In the genomic region with DNA sequence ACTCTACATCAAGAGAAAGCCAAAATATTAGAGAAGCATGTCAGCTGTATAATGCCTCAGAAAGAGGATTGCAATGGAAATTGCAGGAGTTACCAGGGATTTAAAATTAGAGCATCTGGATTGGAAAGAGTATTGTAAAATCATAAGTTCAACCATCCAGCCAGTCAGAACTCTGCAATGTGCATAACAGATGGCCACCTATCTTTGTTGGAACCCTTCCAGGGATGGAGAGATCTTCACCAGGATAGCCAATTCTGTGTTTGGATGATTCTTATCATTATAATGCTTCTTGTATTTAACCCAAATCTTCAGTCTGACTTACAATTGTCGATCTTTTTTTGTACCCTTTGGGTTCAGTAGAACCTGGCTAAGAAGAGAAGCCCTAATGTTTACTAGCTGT, we compare ENCODE assay signal across 13 cellular contexts.
DNase-seq lines count a peak whose midpoint lies in the region; ATAC-seq and TF ChIP-seq lines count a peak whose summit lies in the region.
"Had no signal": no experiment of that assay in that cellular context is flagged by ENCODE, and none has a peak within 500 bp of the region (broad histone marks: within the 10 kb centered on the region; RNA-seq: fewer than 3 reads in every experiment).

No MANE protein-coding gene starts in this region.

- DNase-seq in D341Med (ENCODE audit: low spot score) (peak; percentile 12), NCI-H2171 (lab: John Stamatoyannopoulos, UW) (peak; percentile 67), NCI-H69 (lab: John Stamatoyannopoulos, UW) (peak; percentile 69), cerebellar cortex (ENCODE audit: low spot score) (peak; percentile 75), SHP77 treated with DMSO at 0.1 percent for 48 hours (lab: John Stamatoyannopoulos, UW) (no peak), right atrium auricular region (ENCODE audit: low spot score) (no peak)
- DNase-seq: Calu3; CD4-positive, alpha-beta T cell; DND-41; GF-D8; IMR-90 had no signal

- TF ChIP-seq CTCF in right atrium auricular region (IDR thresholded peaks at IDR 0.05) = no peak

- no peaks in the 10 kb centered on the region for H3K27me3 ChIP-seq in right atrium auricular region

- H3K36me3 ChIP-seq in right atrium auricular region = no peaks in the 10 kb centered on the region
- H3K36me3 ChIP-seq: HAP-1 had no signal

- H3K4me3 ChIP-seq in right atrium auricular region = no peak overlapping the region
- H3K4me3 ChIP-seq: HAP-1 had no signal

- no peak for ATAC-seq in HG02610 (IDR thresholded peaks at IDR 0.05; ENCODE audit: unreplicated experiment)

- no peak overlapping the region for H3K27ac ChIP-seq in right atrium auricular region

- H3K4me1 ChIP-seq in right atrium auricular region = no peaks in the 10 kb centered on the region
- H3K4me1 ChIP-seq: HAP-1 had no signal

- no peaks in the 10 kb centered on the region for H3K9me3 ChIP-seq in right atrium auricular region
- H3K9me3 ChIP-seq: HAP-1 had no signal

Comparison
In these comparisons a context has a peak if more than half of its experiments do, and no peak if none do; other contexts are left out.
1. DNase-seq: peak in D341Med (single experiment), NCI-H2171 (single experiment), NCI-H69 (single experiment) and cerebellar cortex (single experiment); none in SHP77 treated with DMSO at 0.1 percent for 48 hours (single experiment) and right atrium auricular region (single experiment).